8 cellular contexts compared by ENCODE assay signal in genomic region chr15:70100495-70101331, GRCh38. TPM values are rescaled to one million over a fixed set of nuclear protein-coding genes. Genes with fewer than 3 reads are reported as not detected.
DNase-seq lines count a peak whose midpoint lies in the region; ATAC-seq lines count a peak whose summit lies in the region.

No MANE protein-coding gene starts in this region.

- no peaks in the 10 kb centered on the region for H3K9me3 Mint-ChIP-seq in activated CD4-positive, alpha-beta T cell treated with anti-CD3 and anti-CD28 coated beads for 36 hours (ENCODE audit: low read depth)
- H3K9me3 Mint-ChIP-seq in stimulated activated naive B cell treated with anti-CD40 and anti-IgM and Interleukin-4, amounts not matched to agents 10 μg/mL and 1 μg/mL and 100 μg/mL, for 72 hours = no peaks in the 10 kb centered on the region

- H3K4me1 Mint-ChIP-seq in activated CD4-positive, alpha-beta T cell treated with anti-CD3 and anti-CD28 coated beads for 36 hours = peaks cover 17% of the 10 kb centered on the region
- peaks cover 28 to 65% of the 10 kb centered on the region in 2 donors for H3K4me1 Mint-ChIP-seq in stimulated activated naive B cell treated with anti-CD40 and anti-IgM and Interleukin-4, amounts not matched to agents 10 μg/mL and 1 μg/mL and 100 μg/mL, for 72 hours

- CTCF ChIA-PET in activated CD4-positive, alpha-beta T cell treated with anti-CD3 and anti-CD28 coated beads for 36 hours (lab: Charles Lee) = interaction anchor here (0.7 to 1.3 kb wide), 6 partner anchors 9 to 622 kb away, joined by 3 read pairs; no protein-coding TSS in a partner anchor

- intact Hi-C loops in activated CD4-positive, alpha-beta T cell treated with anti-CD3 and anti-CD28 coated beads for 36 hours (cut with DNase I, micrococcal nuclease) = loop anchor here (1.0 to 2.0 kb wide), 4 partner anchors 42 to 421 kb away; no protein-coding TSS in a partner anchor

- H3K27ac Mint-ChIP-seq in activated CD4-positive, alpha-beta T cell treated with anti-CD3 and anti-CD28 coated beads for 36 hours = peak overlapping the region; percentile 56
- H3K27ac Mint-ChIP-seq in stimulated activated naive B cell treated with anti-CD40 and anti-IgM and Interleukin-4, amounts not matched to agents 10 μg/mL and 1 μg/mL and 100 μg/mL, for 72 hours = peak overlapping the region; percentile 82

- H3K4me1 ChIP-seq in mononuclear cell (ENCODE audit: insufficient read depth, low read length) = peaks cover 37% of the 10 kb centered on the region

- peaks cover 3% of the 10 kb centered on the region for H3K36me3 Mint-ChIP-seq in activated CD4-positive, alpha-beta T cell treated with anti-CD3 and anti-CD28 coated beads for 36 hours (ENCODE audit: low read depth)
- peaks cover 0 to 2% of the 10 kb centered on the region in 2 donors for H3K36me3 Mint-ChIP-seq in stimulated activated naive B cell treated with anti-CD40 and anti-IgM and Interleukin-4, amounts not matched to agents 10 μg/mL and 1 μg/mL and 100 μg/mL, for 72 hours

- peak overlapping the region; percentile 20 for H3K4me3 ChIP-seq in mononuclear cell (ENCODE audit: low read length)

- peak; percentile 35 for ATAC-seq in activated CD4-positive, alpha-beta T cell treated with anti-CD3 and anti-CD28 coated beads for 36 hours
- peak in 1 of 2 donors; percentile 16 for ATAC-seq in stimulated activated naive B cell treated with anti-CD40 and anti-IgM and Interleukin-4, amounts not matched to agents 10 μg/mL and 1 μg/mL and 100 μg/mL, for 72 hours (replicated peaks)

- H3K27me3 ChIP-seq in mononuclear cell (ENCODE audit: insufficient read depth, low read length) = peaks cover 14% of the 10 kb centered on the region

- POLR2A ChIA-PET in activated CD4-positive, alpha-beta T cell treated with anti-CD3 and anti-CD28 coated beads for 36 hours (lab: Charles Lee) = no interaction called here

- H3K9me3 ChIP-seq in mononuclear cell (ENCODE audit: low read depth, low read length) = no peaks in the 10 kb centered on the region

- H3K4me3 Mint-ChIP-seq in activated CD4-positive, alpha-beta T cell treated with anti-CD3 and anti-CD28 coated beads for 36 hours = peak overlapping the region; percentile 91
- H3K4me3 Mint-ChIP-seq in stimulated activated naive B cell treated with anti-CD40 and anti-IgM and Interleukin-4, amounts not matched to agents 10 μg/mL and 1 μg/mL and 100 μg/mL, for 72 hours = peak overlapping the region; percentile 76 to 100

- DNase-seq in GDM1 (lab: John Stamatoyannopoulos, UW) (peak; percentile 19), NCI-H2029 treated with DMSO at 0.1 percent for 48 hours (lab: John Stamatoyannopoulos, UW) (peak; percentile 51), dermis blood vessel endothelial cell (peak; percentile 62), GOT3 (lab: John Stamatoyannopoulos, UW) (no peak), GM19240 (ENCODE audit: insufficient read length, low spot score) (no peak)
- peak; percentile 84 for DNase-seq in activated CD4-positive, alpha-beta T cell treated with anti-CD3 and anti-CD28 coated beads for 36 hours
- DNase-seq in stimulated activated naive B cell treated with anti-CD40 and anti-IgM and Interleukin-4, amounts not matched to agents 10 μg/mL and 1 μg/mL and 100 μg/mL, for 72 hours = peak; percentile 41

- peaks cover 14% of the 10 kb centered on the region for H3K27me3 Mint-ChIP-seq in activated CD4-positive, alpha-beta T cell treated with anti-CD3 and anti-CD28 coated beads for 36 hours
- peaks cover 22 to 28% of the 10 kb centered on the region in 2 donors for H3K27me3 Mint-ChIP-seq in stimulated activated naive B cell treated with anti-CD40 and anti-IgM and Interleukin-4, amounts not matched to agents 10 μg/mL and 1 μg/mL and 100 μg/mL, for 72 hours

RNA-seq across cellular contexts. Expression of gene TLE3, which starts 3.0 kb away (rescaled TPM):
- total RNA-seq in activated CD4-positive, alpha-beta T cell treated with anti-CD3 and anti-CD28 coated beads for 36 hours = 10 to 100 TPM; 89.2 to 97.6 TPM
- total RNA-seq in dermis blood vessel endothelial cell = 25.4 and 38.3 TPM in 2 replicates
- 196 TPM for total RNA-seq in mononuclear cell

Comparison
In these comparisons a context has a peak if more than half of its experiments do, and no peak if none do; other contexts are left out.
1. DNase-seq: peak in GDM1 (single experiment), NCI-H2029 treated with DMSO at 0.1 percent for 48 hours (single experiment), activated CD4-positive, alpha-beta T cell treated with anti-CD3 and anti-CD28 coated beads for 36 hours (single experiment), dermis blood vessel endothelial cell (single experiment) and stimulated activated naive B cell treated with anti-CD40 and anti-IgM and Interleukin-4, amounts not matched to agents 10 μg/mL and 1 μg/mL and 100 μg/mL, for 72 hours (single experiment); none in GOT3 (single experiment) and GM19240 (single experiment).